Comparison of ENCODE assay signal across 22 cellular contexts in the genomic region with DNA sequence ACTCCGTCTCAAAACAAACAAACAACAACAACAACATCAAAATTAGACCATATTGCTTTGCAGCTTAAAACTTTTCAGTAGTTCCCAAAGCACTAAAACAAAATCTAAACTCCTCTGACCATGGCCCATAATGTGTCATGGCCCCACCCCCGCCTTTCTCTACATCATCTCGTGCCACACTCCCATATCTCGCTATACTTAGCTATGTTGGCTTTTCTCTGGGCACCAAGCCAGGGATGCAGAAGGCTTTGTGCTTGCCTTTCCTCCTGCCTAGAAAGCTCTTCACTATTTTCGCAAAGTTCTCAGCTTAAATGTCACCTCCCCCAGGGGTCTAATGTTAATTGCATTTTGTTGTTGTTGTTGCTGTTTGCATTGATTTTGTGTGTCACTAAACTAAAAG. TPM values are rescaled to one million over a fixed set of nuclear protein-coding genes. Genes with fewer than 3 reads are reported as not detected.
A peak's percentile ranks its signal among the peaks of the same experiment; 100 is the strongest.
DNase-seq lines count a peak whose midpoint lies in the region; ATAC-seq and TF ChIP-seq lines count a peak whose summit lies in the region.
"Had no signal": no experiment of that assay in that cellular context is flagged by ENCODE, and none has a peak within 500 bp of the region (broad histone marks: within the 10 kb centered on the region; RNA-seq: fewer than 3 reads in every experiment).

No MANE protein-coding gene starts in this region.

- ATAC-seq in HG03442 (IDR thresholded peaks at IDR 0.05; ENCODE audit: unreplicated experiment): no peak
- ATAC-seq: activated CD4-positive, CD25-positive, alpha-beta regulatory T cell treated with anti-CD3 and anti-CD28 coated beads, Interleukin-2, amount 50 U/mL, for 24 hours; GM12878; natural killer cell; Panc1; stimulated activated naive CD8-positive, alpha-beta T cell treated with anti-CD3 and anti-CD28 coated beads, Interleukin-15, amount 100 ng/mL, for 72 hours had no signal

- no peak overlapping the region for H3K27ac Mint-ChIP-seq in glutamatergic neuron (ENCODE audit: unreplicated experiment)
- H3K27ac Mint-ChIP-seq: CD14-positive monocyte; natural killer cell; stimulated activated naive CD8-positive, alpha-beta T cell treated with anti-CD3 and anti-CD28 coated beads, Interleukin-15, amount 100 ng/mL, for 72 hours had no signal

- no peaks in the 10 kb centered on the region for H3K36me3 Mint-ChIP-seq in glutamatergic neuron (ENCODE audit: unreplicated experiment)
- H3K36me3 Mint-ChIP-seq: CD14-positive monocyte, natural killer cell had no signal

- H3K4me3 ChIP-seq in cardiac fibroblast (replicated peaks in 1 of 2; ENCODE audit: low read depth in 2 of 2, low read length in 2 of 2): no peak overlapping the region
- H3K4me3 ChIP-seq: GM12878, lung had no signal

- H3K4me1 Mint-ChIP-seq in glutamatergic neuron (ENCODE audit: low read depth, unreplicated experiment): no peaks in the 10 kb centered on the region
- H3K4me1 Mint-ChIP-seq: natural killer cell; stimulated activated naive CD8-positive, alpha-beta T cell treated with anti-CD3 and anti-CD28 coated beads, Interleukin-15, amount 100 ng/mL, for 72 hours had no signal

- peak; percentile 5 for DNase-seq in NCI-H1105 treated with DMSO at 0.1 percent for 48 hours (lab: John Stamatoyannopoulos, UW)
- DNase-seq in NCI-H1105 (lab: John Stamatoyannopoulos, UW): no peak
- DNase-seq in NCI-H226: peak; percentile 59
- DNase-seq in cardiac fibroblast (ENCODE audit: low read depth in 2 of 2): peak; percentile 28 to 67
- peak; percentile 56 for DNase-seq in mucosa of gallbladder (ENCODE audit: low spot score)
- no peak for DNase-seq in GOT3 (lab: John Stamatoyannopoulos, UW)
- DNase-seq in glutamatergic neuron: no peak
- DNase-seq: 8988T; activated effector memory CD4-positive, alpha-beta T cell treated with Interleukin-2 at 50 U/mL for 16 hours; amniotic stem cell; natural killer cell; NCI-H1436 treated with DMSO at 0.1 percent for 48 hours; NCI-H446 treated with DMSO at 0.1 percent for 48 hours; stimulated activated CD4-positive, alpha-beta T cell treated with anti-CD3 and anti-CD28 coated beads, Interleukin-15, amount 100 ng/mL, for 24 hours; stimulated activated naive CD8-positive, alpha-beta T cell treated with anti-CD3 and anti-CD28 coated beads, Interleukin-15, amount 100 ng/mL, for 72 hours had no signal

- H3K4me3 Mint-ChIP-seq in glutamatergic neuron (ENCODE audit: unreplicated experiment): no peak overlapping the region
- H3K4me3 Mint-ChIP-seq: CD14-positive monocyte; natural killer cell; stimulated activated naive CD8-positive, alpha-beta T cell treated with anti-CD3 and anti-CD28 coated beads, Interleukin-15, amount 100 ng/mL, for 72 hours had no signal

- H3K9me3 Mint-ChIP-seq in glutamatergic neuron (ENCODE audit: unreplicated experiment): no peaks in the 10 kb centered on the region
- H3K9me3 Mint-ChIP-seq: natural killer cell; stimulated activated naive CD8-positive, alpha-beta T cell treated with anti-CD3 and anti-CD28 coated beads, Interleukin-15, amount 100 ng/mL, for 72 hours had no signal

- TF ChIP-seq CTCF in cardiac fibroblast (IDR thresholded peaks at IDR 0.05; ENCODE audit: low read depth, low read length): no peak
- TF ChIP-seq CTCF in glutamatergic neuron (IDR thresholded peaks at IDR 0.05; ENCODE audit: partially characterized antibody, unreplicated experiment): no peak

- no peaks in the 10 kb centered on the region for H3K27me3 Mint-ChIP-seq in glutamatergic neuron (ENCODE audit: unreplicated experiment)
- H3K27me3 Mint-ChIP-seq: stimulated activated naive CD8-positive, alpha-beta T cell treated with anti-CD3 and anti-CD28 coated beads, Interleukin-15, amount 100 ng/mL, for 72 hours had no signal

RNA-seq across cellular contexts. Expression of gene SLC16A12, which starts 15.1 kb away (rescaled TPM):
- 0.43 TPM for total RNA-seq in mucosa of gallbladder
- not detected for total RNA-seq in glutamatergic neuron (ENCODE audit: unreplicated experiment)
- total RNA-seq: GM12878; natural killer cell; T-helper 1 cell treated with Interleukin-12 subunit alpha and Interleukin-12 subunit beta and Interleukin-4 antibody, amounts not matched to agents 30 ng/mL and 1 ng/mL, for 36 hours had no signal

Comparison
In these comparisons a context has a peak if more than half of its experiments do, and no peak if none do; other contexts are left out.
1. DNase-seq: peak in NCI-H1105 treated with DMSO at 0.1 percent for 48 hours (single experiment), NCI-H226 (single experiment), cardiac fibroblast (2 of 2) and mucosa of gallbladder (single experiment); none in NCI-H1105 (single experiment), GOT3 (single experiment) and glutamatergic neuron (single experiment).